In genomic region chr11:86116386-86116726, GRCh38 we compare ENCODE assay signal across 8 cellular contexts. TPM values are rescaled to one million over a fixed set of nuclear protein-coding genes. Genes with fewer than 3 reads are reported as not detected.
DNase-seq lines count a peak whose midpoint lies in the region; ATAC-seq lines count a peak whose summit lies in the region.

No MANE protein-coding gene starts in this region.

- H3K4me3 ChIP-seq in aorta (ENCODE audit: low read length in 2 of 2), result no peak overlapping the region

- H3K36me3 ChIP-seq in aorta (ENCODE audit: control insufficient read depth in 1 of 2, insufficient read depth in 2 of 2, low read length in 1 of 2), result no peaks in the 10 kb centered on the region

- H3K36me3 Mint-ChIP-seq in activated CD8-positive, alpha-beta T cell treated with anti-CD3 and anti-CD28 coated beads, Interleukin-2, amount 10 ng/mL, durations not matched to agents 7 days and 5 days (ENCODE audit: low read depth), result peaks cover 1% of the 10 kb centered on the region
- H3K36me3 Mint-ChIP-seq in memory B cell, result no peaks in the 10 kb centered on the region

- DNase-seq in ACHN (peak; percentile 88), memory B cell (ENCODE audit: low spot score in 2 of 2) (no peak), NCI-H1436 treated with DMSO at 0.1 percent for 48 hours (lab: John Stamatoyannopoulos, UW) (no peak), NCI-H2029 (lab: John Stamatoyannopoulos, UW) (no peak), aorta (no peak)
- DNase-seq in activated CD8-positive, alpha-beta T cell treated with anti-CD3 and anti-CD28 coated beads, Interleukin-2, amount 10 ng/mL, durations not matched to agents 7 days and 5 days, result no peak

- CTCF ChIA-PET in activated CD8-positive, alpha-beta T cell treated with anti-CD3 and anti-CD28 coated beads, Interleukin-2, amount 10 ng/mL, durations not matched to agents 7 days and 5 days (lab: Charles Lee), result interaction anchor here (1.1 to 5.7 kb wide), 8 partner anchors 48 to 133 kb away, joined by 3 to 27 read pairs (median 4); partner anchors contain the start of genes EED and PICALM

- in situ Hi-C loops in ACHN (cut with HindIII; ENCODE audit: low pct_ligation_motif_present, low pct_unique_long_range_greater_than_20kb, low sequenced_read_pairs), result no loop called here

- no peaks in the 10 kb centered on the region for H3K27me3 ChIP-seq in aorta (ENCODE audit: control insufficient read depth in 1 of 2, insufficient read depth in 2 of 2, low read length in 1 of 2)

- no peak overlapping the region for H3K27ac Mint-ChIP-seq in activated CD8-positive, alpha-beta T cell treated with anti-CD3 and anti-CD28 coated beads, Interleukin-2, amount 10 ng/mL, durations not matched to agents 7 days and 5 days
- peak overlapping the region; percentile 77 for H3K27ac Mint-ChIP-seq in memory B cell

- no peak overlapping the region for H3K27ac ChIP-seq in aorta (ENCODE audit: low read depth in 1 of 2, low read length in 2 of 2)

- no peaks in the 10 kb centered on the region for H3K9me3 ChIP-seq in aorta (ENCODE audit: control insufficient read depth, low read length)

- no peak overlapping the region for H3K4me3 Mint-ChIP-seq in activated CD8-positive, alpha-beta T cell treated with anti-CD3 and anti-CD28 coated beads, Interleukin-2, amount 10 ng/mL, durations not matched to agents 7 days and 5 days
- H3K4me3 Mint-ChIP-seq in memory B cell, result peak overlapping the region; percentile 1

- no peaks in the 10 kb centered on the region for H3K9me3 Mint-ChIP-seq in activated CD8-positive, alpha-beta T cell treated with anti-CD3 and anti-CD28 coated beads, Interleukin-2, amount 10 ng/mL, durations not matched to agents 7 days and 5 days (ENCODE audit: insufficient read depth)
- H3K9me3 Mint-ChIP-seq in memory B cell, result no peaks in the 10 kb centered on the region

- WGBS in aorta, 2 donors, result 87 to 95% methylated on average over 4 of the region's 4 CpGs

- POLR2A ChIA-PET in activated CD8-positive, alpha-beta T cell treated with anti-CD3 and anti-CD28 coated beads, Interleukin-2, amount 10 ng/mL, durations not matched to agents 7 days and 5 days (lab: Charles Lee), result interaction anchor here (0.7 to 1.9 kb wide), 3 partner anchors 28 to 141 kb away, joined by 3 to 5 read pairs (median 5); no protein-coding TSS in a partner anchor

- peaks cover 19% of the 10 kb centered on the region for H3K4me1 Mint-ChIP-seq in activated CD8-positive, alpha-beta T cell treated with anti-CD3 and anti-CD28 coated beads, Interleukin-2, amount 10 ng/mL, durations not matched to agents 7 days and 5 days (ENCODE audit: low read depth)
- peaks cover 19% of the 10 kb centered on the region for H3K4me1 Mint-ChIP-seq in memory B cell

- peak; percentile 91 for ATAC-seq in GM19023 (IDR thresholded peaks at IDR 0.05; ENCODE audit: unreplicated experiment)
- ATAC-seq in HG03095 (IDR thresholded peaks at IDR 0.05; ENCODE audit: unreplicated experiment), result peak; percentile 87
- peak; percentile 76 for ATAC-seq in activated CD8-positive, alpha-beta T cell treated with anti-CD3 and anti-CD28 coated beads, Interleukin-2, amount 10 ng/mL, durations not matched to agents 7 days and 5 days
- peak; percentile 93 for ATAC-seq in memory B cell (ENCODE audit: low read depth)
- no peak for ATAC-seq in aorta (ENCODE audit: low FRiP score)

- peaks cover 2% of the 10 kb centered on the region for H3K27me3 Mint-ChIP-seq in activated CD8-positive, alpha-beta T cell treated with anti-CD3 and anti-CD28 coated beads, Interleukin-2, amount 10 ng/mL, durations not matched to agents 7 days and 5 days (ENCODE audit: low read depth)
- no peaks in the 10 kb centered on the region for H3K27me3 Mint-ChIP-seq in memory B cell

- peaks cover 0 to 4% of the 10 kb centered on the region in 2 donors for H3K4me1 ChIP-seq in aorta (ENCODE audit: control insufficient read depth in 1 of 2, insufficient read depth in 2 of 2, low read length in 2 of 2)

- intact Hi-C loops in aorta (cut with DNase I), result no loop called here

RNA-seq across cellular contexts. Expression of gene PICALM, which starts 47.5 kb away (rescaled TPM):
- 100 to 1,000 TPM; 110 to 115 TPM for total RNA-seq in activated CD8-positive, alpha-beta T cell treated with anti-CD3 and anti-CD28 coated beads, Interleukin-2, amount 10 ng/mL, durations not matched to agents 7 days and 5 days
- 100 to 1,000 TPM; 306 to 486 TPM for total RNA-seq in aorta
- polyA plus RNA-seq in aorta, result 100 to 1,000 TPM in 1 of 2 donors, 10 to 100 TPM in 1; 94.5 to 101 TPM
